ENCODE assay signal across 17 cellular contexts in genomic region chr4:7055990-7056325, GRCh38. TPM values are rescaled to one million over a fixed set of nuclear protein-coding genes. Genes with fewer than 3 reads are reported as not detected.
DNase-seq lines count a peak whose midpoint lies in the region; ATAC-seq and TF ChIP-seq lines count a peak whose summit lies in the region.
"Had no signal": no experiment of that assay in that cellular context is flagged by ENCODE, and none has a peak within 500 bp of the region (broad histone marks: within the 10 kb centered on the region; RNA-seq: fewer than 3 reads in every experiment).

No MANE protein-coding gene starts in this region.

- H3K36me3 ChIP-seq in sigmoid colon, result peaks cover 23 to 57% (median 43%) of the 10 kb centered on the region in 4 donors

- no peak for TF ChIP-seq CTCF in RWPE1 (conservative IDR thresholded peaks at IDR 0.05; ENCODE audit: low read depth)
- TF ChIP-seq CTCF in endothelial cell (IDR thresholded peaks at IDR 0.05; ENCODE audit: unreplicated experiment), result no peak
- TF ChIP-seq CTCF in sigmoid colon (IDR thresholded peaks at IDR 0.05), result no peak

- H3K27me3 ChIP-seq in sigmoid colon, result no peaks in the 10 kb centered on the region

- peaks cover 29% of the 10 kb centered on the region for H3K4me1 Mint-ChIP-seq in activated naive CD4-positive, alpha-beta T cell treated with anti-CD3 and anti-CD28 coated beads for 36 hours (ENCODE audit: low read depth)
- H3K4me1 Mint-ChIP-seq in endothelial cell (ENCODE audit: unreplicated experiment), result peaks cover 24% of the 10 kb centered on the region

- POLR2A ChIA-PET in RWPE1 (lab: Yijun Ruan, JAX; ENCODE audit: low non-redundant PET), result no interaction called here

- H3K27ac ChIP-seq in RWPE1 (peak overlapping the region; percentile 37), sigmoid colon (no peak overlapping the region)

- intact Hi-C loops in activated naive CD4-positive, alpha-beta T cell treated with anti-CD3 and anti-CD28 coated beads for 36 hours (cut with micrococcal nuclease), result no loop called here
- intact Hi-C loops in sigmoid colon (cut with DNase I), result no loop called here

- TF ChIP-seq POLR2A in sigmoid colon (IDR thresholded peaks at IDR 0.05), result no peak

- H3K9me3 ChIP-seq in sigmoid colon, result no peaks in the 10 kb centered on the region
- H3K9me3 ChIP-seq: Caco-2 had no signal

- no peaks in the 10 kb centered on the region for H3K9me3 Mint-ChIP-seq in activated naive CD4-positive, alpha-beta T cell treated with anti-CD3 and anti-CD28 coated beads for 36 hours
- no peaks in the 10 kb centered on the region for H3K9me3 Mint-ChIP-seq in endothelial cell (ENCODE audit: unreplicated experiment)
- H3K9me3 Mint-ChIP-seq: CD4-positive, alpha-beta T cell; HFFc6 had no signal

- ATAC-seq in GM18502 (IDR thresholded peaks at IDR 0.05; ENCODE audit: poor library complexity, unreplicated experiment), result no peak

- H3K27me3 Mint-ChIP-seq in activated naive CD4-positive, alpha-beta T cell treated with anti-CD3 and anti-CD28 coated beads for 36 hours (ENCODE audit: low read depth), result no peaks in the 10 kb centered on the region
- peaks cover 3% of the 10 kb centered on the region for H3K27me3 Mint-ChIP-seq in endothelial cell (ENCODE audit: unreplicated experiment)
- H3K27me3 Mint-ChIP-seq: CD4-positive, alpha-beta T cell had no signal

- no peak for TF ChIP-seq EP300 in sigmoid colon (IDR thresholded peaks at IDR 0.05)

- H3K4me3 ChIP-seq in sigmoid colon, result no peak overlapping the region

- DNase-seq in activated naive CD4-positive, alpha-beta T cell treated with anti-CD3 and anti-CD28 coated beads for 36 hours, result no peak
- no peak for DNase-seq in activated naive CD4-positive, alpha-beta T cell treated with anti-CD3 and anti-CD28 coated beads, Interleukin-2, amount 50 U/mL, for 16 hours
- DNase-seq in RWPE1 (ENCODE audit: low spot score), result no peak
- DNase-seq in endothelial cell (ENCODE audit: low spot score), result no peak
- DNase-seq in sigmoid colon, result peak; percentile 56
- no peak for DNase-seq in AML-193 (lab: John Stamatoyannopoulos, UW)
- DNase-seq: Caco-2; CD4-positive, alpha-beta T cell; HFFc6; KG1; NCI-H1105 treated with DMSO at 0.1 percent for 48 hours; NCI-H1694; NCI-H510A treated with DMSO at 0.1 percent for 48 hours; NCI-H82; PC-3; RPMI8226 had no signal

- no peak overlapping the region for H3K4me3 Mint-ChIP-seq in activated naive CD4-positive, alpha-beta T cell treated with anti-CD3 and anti-CD28 coated beads for 36 hours
- no peak overlapping the region for H3K4me3 Mint-ChIP-seq in endothelial cell (ENCODE audit: unreplicated experiment)
- H3K4me3 Mint-ChIP-seq: CD4-positive, alpha-beta T cell; HFFc6 had no signal

- H3K4me1 ChIP-seq in sigmoid colon, result peaks cover 0 to 26% (median 19%) of the 10 kb centered on the region in 4 donors
- H3K4me1 ChIP-seq: Caco-2 had no signal

- 87 to 95% methylated on average over 10 of the region's 10 CpGs for WGBS in sigmoid colon, 2 donors

- CTCF ChIA-PET in activated naive CD4-positive, alpha-beta T cell treated with anti-CD3 and anti-CD28 coated beads for 36 hours (lab: Charles Lee), result interaction anchor here (1.6 kb wide), 1 partner anchor 15 kb away, joined by 4 read pairs; no protein-coding TSS in a partner anchor
- CTCF ChIA-PET in RWPE1 (lab: Yijun Ruan, JAX), result interaction anchor here (1.2 kb wide), 1 partner anchor 10 kb away, joined by 4 read pairs; no protein-coding TSS in a partner anchor

- H3K27ac Mint-ChIP-seq in activated naive CD4-positive, alpha-beta T cell treated with anti-CD3 and anti-CD28 coated beads for 36 hours, result peak overlapping the region; percentile 9
- peak overlapping the region; percentile 89 for H3K27ac Mint-ChIP-seq in endothelial cell (ENCODE audit: unreplicated experiment)
- H3K27ac Mint-ChIP-seq: CD4-positive, alpha-beta T cell had no signal

- H3K36me3 Mint-ChIP-seq in activated naive CD4-positive, alpha-beta T cell treated with anti-CD3 and anti-CD28 coated beads for 36 hours (ENCODE audit: low read depth), result peaks cover 19% of the 10 kb centered on the region
- peaks cover 12% of the 10 kb centered on the region for H3K36me3 Mint-ChIP-seq in endothelial cell (ENCODE audit: low read depth, unreplicated experiment)

RNA-seq across cellular contexts. Expression of gene GRPEL1, which starts 11.9 kb away (rescaled TPM):
- 10 to 100 TPM; 53.7 to 53.9 TPM for total RNA-seq in activated naive CD4-positive, alpha-beta T cell treated with anti-CD3 and anti-CD28 coated beads for 36 hours
- total RNA-seq in endothelial cell (ENCODE audit: unreplicated experiment) (20.3 TPM), sigmoid colon (10 to 100 TPM in 3 of 4 donors, 1 to 10 TPM in 1; 7.5 to 23.2 (median 15.0) TPM)
- 10 to 100 TPM; 30.6 to 34.7 (median 31.9) TPM for polyA plus RNA-seq in sigmoid colon

RNA-seq across cellular contexts. Expression of gene TADA2B, which starts 12.8 kb away (rescaled TPM):
- 1 to 10 TPM; 8.2 to 9.9 TPM for total RNA-seq in activated naive CD4-positive, alpha-beta T cell treated with anti-CD3 and anti-CD28 coated beads for 36 hours
- total RNA-seq in endothelial cell (ENCODE audit: unreplicated experiment) (20.2 TPM), sigmoid colon (10 to 100 TPM; 15.0 to 22.7 (median 17.2) TPM)
- 10 to 100 TPM; 13.8 to 19.0 (median 16.6) TPM for polyA plus RNA-seq in sigmoid colon
